In the genomic region with DNA sequence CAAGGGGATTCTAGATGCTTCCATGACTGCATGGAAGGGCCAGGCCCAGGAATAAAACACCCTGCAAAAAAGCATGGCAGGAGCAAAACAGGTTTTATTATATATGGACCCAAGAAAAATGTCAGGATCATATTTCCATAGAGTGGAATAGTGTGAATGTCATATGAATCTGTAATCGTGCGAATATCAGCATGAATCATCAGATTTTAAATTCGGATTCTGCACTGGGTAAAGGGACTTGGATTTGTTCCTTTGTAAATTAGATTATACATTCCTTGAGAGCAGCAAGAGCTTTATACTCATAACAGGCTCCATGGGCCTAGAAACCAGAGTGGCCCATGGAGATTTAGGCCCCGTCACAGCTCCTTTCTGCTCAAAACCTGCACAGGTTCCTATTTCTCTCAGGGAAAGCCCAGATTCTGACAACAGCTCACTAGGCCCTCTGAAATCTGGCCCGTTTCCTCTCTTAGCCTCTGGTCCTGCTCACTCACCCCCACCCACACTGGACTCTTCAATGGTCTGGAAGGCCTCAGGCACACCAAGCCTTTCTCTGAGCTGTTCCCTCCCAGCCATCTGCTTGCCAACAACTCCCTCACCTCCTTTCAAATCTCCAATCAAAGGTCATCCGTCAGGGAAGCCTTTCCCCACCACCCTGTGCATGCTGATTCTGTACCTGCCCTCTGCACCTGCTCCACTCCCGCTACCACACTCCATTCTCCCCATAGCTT, we compare ENCODE assay signal across 16 cellular contexts.
DNase-seq lines count a peak whose midpoint lies in the region; ATAC-seq and TF ChIP-seq lines count a peak whose summit lies in the region.
"Had no signal": no experiment of that assay in that cellular context is flagged by ENCODE, and none has a peak within 500 bp of the region (broad histone marks: within the 10 kb centered on the region; RNA-seq: fewer than 3 reads in every experiment).

No MANE protein-coding gene starts in this region.

- H3K4me3 ChIP-seq in heart right ventricle (no peak overlapping the region), thoracic aorta (no peak overlapping the region)

- H3K36me3 Mint-ChIP-seq in activated CD4-positive, alpha-beta T cell treated with anti-CD3 and anti-CD28 coated beads, Interleukin-2, amount 10 ng/mL, durations not matched to agents 7 days and 5 days (ENCODE audit: low read depth): peaks cover 9% of the 10 kb centered on the region
- H3K36me3 Mint-ChIP-seq in activated T-helper 2 cell treated with anti-CD3 and anti-CD28 coated beads, Interferon-gamma antibody, Interleukin-2, Interleukin-4, amounts not matched to agents 10 μg/mL and 5 μg/mL and 100 μg/mL, durations not matched to agents 14 hours and 24 hours and 36 hours (ENCODE audit: low read depth): peaks cover 40% of the 10 kb centered on the region
- H3K36me3 Mint-ChIP-seq: naive B cell had no signal

- H3K36me3 ChIP-seq in heart right ventricle: peaks cover 0 to 21% (median 2%) of the 10 kb centered on the region in 9 donors
- peaks cover 33% of the 10 kb centered on the region for H3K36me3 ChIP-seq in thoracic aorta
- H3K36me3 ChIP-seq: WERI-Rb-1 had no signal

- peaks cover 19% of the 10 kb centered on the region for H3K9me3 Mint-ChIP-seq in activated CD4-positive, alpha-beta T cell treated with anti-CD3 and anti-CD28 coated beads, Interleukin-2, amount 10 ng/mL, durations not matched to agents 7 days and 5 days
- H3K9me3 Mint-ChIP-seq in activated T-helper 2 cell treated with anti-CD3 and anti-CD28 coated beads, Interferon-gamma antibody, Interleukin-2, Interleukin-4, amounts not matched to agents 10 μg/mL and 5 μg/mL and 100 μg/mL, durations not matched to agents 14 hours and 24 hours and 36 hours: peaks cover 16% of the 10 kb centered on the region

- H3K27me3 Mint-ChIP-seq in activated CD4-positive, alpha-beta T cell treated with anti-CD3 and anti-CD28 coated beads, Interleukin-2, amount 10 ng/mL, durations not matched to agents 7 days and 5 days: peaks cover 2% of the 10 kb centered on the region
- no peaks in the 10 kb centered on the region for H3K27me3 Mint-ChIP-seq in activated T-helper 2 cell treated with anti-CD3 and anti-CD28 coated beads, Interferon-gamma antibody, Interleukin-2, Interleukin-4, amounts not matched to agents 10 μg/mL and 5 μg/mL and 100 μg/mL, durations not matched to agents 14 hours and 24 hours and 36 hours (ENCODE audit: low read depth)
- H3K27me3 Mint-ChIP-seq: naive B cell had no signal

- ATAC-seq in heart right ventricle (peak in 5 of 8 donors; percentile 43 to 79 (median 66)), thoracic aorta (ENCODE audit: insufficient number of reproducible peaks, low FRiP score, low read depth) (peak; percentile 25), GM21528 (IDR thresholded peaks at IDR 0.05; ENCODE audit: low FRiP score, unreplicated experiment) (no peak), GM21825 (IDR thresholded peaks at IDR 0.05; ENCODE audit: unreplicated experiment) (no peak)

- H3K4me3 Mint-ChIP-seq in activated CD4-positive, alpha-beta T cell treated with anti-CD3 and anti-CD28 coated beads, Interleukin-2, amount 10 ng/mL, durations not matched to agents 7 days and 5 days: no peak overlapping the region
- no peak overlapping the region for H3K4me3 Mint-ChIP-seq in activated T-helper 2 cell treated with anti-CD3 and anti-CD28 coated beads, Interferon-gamma antibody, Interleukin-2, Interleukin-4, amounts not matched to agents 10 μg/mL and 5 μg/mL and 100 μg/mL, durations not matched to agents 14 hours and 24 hours and 36 hours (ENCODE audit: low read depth)

- no peak for DNase-seq in activated CD4-positive, alpha-beta T cell treated with anti-CD3 and anti-CD28 coated beads, Interleukin-2, amount 10 ng/mL, durations not matched to agents 7 days and 5 days
- DNase-seq in activated CD4-positive, alpha-beta T cell treated with anti-CD3 and anti-CD28 coated beads for 4 hours: no peak
- no peak for DNase-seq in activated T-helper 2 cell treated with anti-CD3 and anti-CD28 coated beads, Interferon-gamma antibody, Interleukin-2, Interleukin-4, amounts not matched to agents 10 μg/mL and 5 μg/mL and 100 μg/mL, durations not matched to agents 14 hours and 24 hours and 36 hours (ENCODE audit: low spot score)
- DNase-seq in heart right ventricle: no peak
- no peak for DNase-seq in thoracic aorta (ENCODE audit: low spot score)
- DNase-seq in midbrain (lab: John Stamatoyannopoulos, UW): no peak
- DNase-seq: cerebellar nuclear complex, DMS79, kidney, naive B cell, NCI-H1092 treated with DMSO at 0.1 percent for 48 hours, NCI-H510A, RPMI8226, WERI-Rb-1 had no signal

- POLR2A ChIA-PET in activated CD4-positive, alpha-beta T cell treated with anti-CD3 and anti-CD28 coated beads, Interleukin-2, amount 10 ng/mL, durations not matched to agents 7 days and 5 days (lab: Charles Lee): no interaction called here

- peak overlapping the region in 9 of 10 donors; percentile 9 to 87 (median 42) for H3K27ac ChIP-seq in heart right ventricle
- peak overlapping the region; percentile 96 to 99 for H3K27ac ChIP-seq in thoracic aorta
- H3K27ac ChIP-seq: WERI-Rb-1 had no signal

- intact Hi-C loops in activated T-helper 2 cell treated with anti-CD3 and anti-CD28 coated beads, Interferon-gamma antibody, Interleukin-2, Interleukin-4, amounts not matched to agents 10 μg/mL and 5 μg/mL and 100 μg/mL, durations not matched to agents 14 hours and 24 hours and 36 hours (cut with micrococcal nuclease): no loop called here
- intact Hi-C loops in heart right ventricle (cut with DNase I): no loop called here

- H3K9me3 ChIP-seq in heart right ventricle (peaks cover 0 to 12% (median 0%) of the 10 kb centered on the region in 11 donors), thoracic aorta (no peaks in the 10 kb centered on the region)

- peak overlapping the region; percentile 65 for H3K27ac Mint-ChIP-seq in activated CD4-positive, alpha-beta T cell treated with anti-CD3 and anti-CD28 coated beads, Interleukin-2, amount 10 ng/mL, durations not matched to agents 7 days and 5 days
- H3K27ac Mint-ChIP-seq in activated T-helper 2 cell treated with anti-CD3 and anti-CD28 coated beads, Interferon-gamma antibody, Interleukin-2, Interleukin-4, amounts not matched to agents 10 μg/mL and 5 μg/mL and 100 μg/mL, durations not matched to agents 14 hours and 24 hours and 36 hours: peak overlapping the region; percentile 21

- H3K27me3 ChIP-seq in heart right ventricle (no peaks in the 10 kb centered on the region), thoracic aorta (replicated peaks; ENCODE audit: insufficient read depth) (no peaks in the 10 kb centered on the region)

- 79 to 80% methylated on average over 7 of the region's 7 CpGs for WGBS in heart right ventricle, 2 donors

- CTCF ChIA-PET in activated CD4-positive, alpha-beta T cell treated with anti-CD3 and anti-CD28 coated beads, Interleukin-2, amount 10 ng/mL, durations not matched to agents 7 days and 5 days (lab: Charles Lee): interaction anchor here (0.6 to 1.9 kb wide), 2 partner anchors 15 to 47 kb away, joined by 3 to 8 read pairs; no protein-coding TSS in a partner anchor

- TF ChIP-seq CTCF in heart right ventricle (IDR thresholded peaks at IDR 0.05): no peak
- no peak for TF ChIP-seq CTCF in thoracic aorta (IDR thresholded peaks at IDR 0.05)

- peaks cover 27% of the 10 kb centered on the region for H3K4me1 Mint-ChIP-seq in activated CD4-positive, alpha-beta T cell treated with anti-CD3 and anti-CD28 coated beads, Interleukin-2, amount 10 ng/mL, durations not matched to agents 7 days and 5 days
- peaks cover 25% of the 10 kb centered on the region for H3K4me1 Mint-ChIP-seq in activated T-helper 2 cell treated with anti-CD3 and anti-CD28 coated beads, Interferon-gamma antibody, Interleukin-2, Interleukin-4, amounts not matched to agents 10 μg/mL and 5 μg/mL and 100 μg/mL, durations not matched to agents 14 hours and 24 hours and 36 hours (ENCODE audit: low read depth)

- H3K4me1 ChIP-seq in heart right ventricle (peaks cover 0 to 34% (median 12%) of the 10 kb centered on the region in 9 donors), thoracic aorta (ENCODE audit: control insufficient read depth in 1 of 2, low read depth in 2 of 2) (peaks cover 29 to 73% of the 10 kb centered on the region in 2 donors)

Comparison
In these comparisons a context has a peak if more than half of its experiments do, and no peak if none do; other contexts are left out.
1. ATAC-seq: peak in heart right ventricle (5 of 8) and thoracic aorta (single experiment); none in GM21528 (single experiment) and GM21825 (single experiment).